ENCODE assay signal across 1 cellular context in the genomic region with DNA sequence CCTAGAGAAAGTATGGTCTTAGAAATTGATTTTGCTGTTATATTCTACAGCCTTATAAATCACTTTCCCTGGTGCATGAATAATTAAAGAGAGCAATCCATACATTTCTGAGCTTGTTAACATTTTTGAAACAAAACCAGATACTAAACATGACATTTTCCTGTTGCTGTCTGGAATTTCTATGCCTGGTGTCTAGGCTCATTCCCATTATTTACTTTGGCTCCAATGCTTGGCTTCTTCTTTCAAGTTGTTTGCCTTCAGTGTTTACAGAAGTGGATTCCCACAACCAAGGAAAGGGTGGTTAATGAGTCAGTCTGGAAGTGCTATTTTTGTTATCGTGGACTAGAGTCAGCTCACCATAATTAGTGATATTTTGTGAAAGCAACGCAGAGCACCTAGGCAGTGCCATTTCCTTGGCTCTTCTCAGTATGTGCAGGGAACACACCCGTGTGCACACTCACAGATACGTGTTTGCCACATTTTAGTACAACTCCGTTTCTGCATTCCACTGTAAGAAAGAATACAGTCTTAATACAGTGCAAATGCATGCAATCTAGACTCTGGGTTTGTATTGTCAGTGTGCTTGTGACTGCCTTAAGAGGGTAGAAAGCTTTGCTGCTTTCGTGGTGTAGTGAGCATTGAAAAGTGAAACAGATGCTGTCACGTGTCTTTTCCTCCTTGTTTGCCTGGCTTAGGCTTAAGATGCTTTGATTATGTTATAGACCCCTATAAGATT.
TF ChIP-seq lines count a peak whose summit lies in the region.

No MANE protein-coding gene starts in this region.

TF ChIP-seq in HepG2, 621 proteins besides CTCF, POLR2A, EP300 and RAD21 (continued from another document and continues in another):
- TF ChIP-seq, protein P1, sequence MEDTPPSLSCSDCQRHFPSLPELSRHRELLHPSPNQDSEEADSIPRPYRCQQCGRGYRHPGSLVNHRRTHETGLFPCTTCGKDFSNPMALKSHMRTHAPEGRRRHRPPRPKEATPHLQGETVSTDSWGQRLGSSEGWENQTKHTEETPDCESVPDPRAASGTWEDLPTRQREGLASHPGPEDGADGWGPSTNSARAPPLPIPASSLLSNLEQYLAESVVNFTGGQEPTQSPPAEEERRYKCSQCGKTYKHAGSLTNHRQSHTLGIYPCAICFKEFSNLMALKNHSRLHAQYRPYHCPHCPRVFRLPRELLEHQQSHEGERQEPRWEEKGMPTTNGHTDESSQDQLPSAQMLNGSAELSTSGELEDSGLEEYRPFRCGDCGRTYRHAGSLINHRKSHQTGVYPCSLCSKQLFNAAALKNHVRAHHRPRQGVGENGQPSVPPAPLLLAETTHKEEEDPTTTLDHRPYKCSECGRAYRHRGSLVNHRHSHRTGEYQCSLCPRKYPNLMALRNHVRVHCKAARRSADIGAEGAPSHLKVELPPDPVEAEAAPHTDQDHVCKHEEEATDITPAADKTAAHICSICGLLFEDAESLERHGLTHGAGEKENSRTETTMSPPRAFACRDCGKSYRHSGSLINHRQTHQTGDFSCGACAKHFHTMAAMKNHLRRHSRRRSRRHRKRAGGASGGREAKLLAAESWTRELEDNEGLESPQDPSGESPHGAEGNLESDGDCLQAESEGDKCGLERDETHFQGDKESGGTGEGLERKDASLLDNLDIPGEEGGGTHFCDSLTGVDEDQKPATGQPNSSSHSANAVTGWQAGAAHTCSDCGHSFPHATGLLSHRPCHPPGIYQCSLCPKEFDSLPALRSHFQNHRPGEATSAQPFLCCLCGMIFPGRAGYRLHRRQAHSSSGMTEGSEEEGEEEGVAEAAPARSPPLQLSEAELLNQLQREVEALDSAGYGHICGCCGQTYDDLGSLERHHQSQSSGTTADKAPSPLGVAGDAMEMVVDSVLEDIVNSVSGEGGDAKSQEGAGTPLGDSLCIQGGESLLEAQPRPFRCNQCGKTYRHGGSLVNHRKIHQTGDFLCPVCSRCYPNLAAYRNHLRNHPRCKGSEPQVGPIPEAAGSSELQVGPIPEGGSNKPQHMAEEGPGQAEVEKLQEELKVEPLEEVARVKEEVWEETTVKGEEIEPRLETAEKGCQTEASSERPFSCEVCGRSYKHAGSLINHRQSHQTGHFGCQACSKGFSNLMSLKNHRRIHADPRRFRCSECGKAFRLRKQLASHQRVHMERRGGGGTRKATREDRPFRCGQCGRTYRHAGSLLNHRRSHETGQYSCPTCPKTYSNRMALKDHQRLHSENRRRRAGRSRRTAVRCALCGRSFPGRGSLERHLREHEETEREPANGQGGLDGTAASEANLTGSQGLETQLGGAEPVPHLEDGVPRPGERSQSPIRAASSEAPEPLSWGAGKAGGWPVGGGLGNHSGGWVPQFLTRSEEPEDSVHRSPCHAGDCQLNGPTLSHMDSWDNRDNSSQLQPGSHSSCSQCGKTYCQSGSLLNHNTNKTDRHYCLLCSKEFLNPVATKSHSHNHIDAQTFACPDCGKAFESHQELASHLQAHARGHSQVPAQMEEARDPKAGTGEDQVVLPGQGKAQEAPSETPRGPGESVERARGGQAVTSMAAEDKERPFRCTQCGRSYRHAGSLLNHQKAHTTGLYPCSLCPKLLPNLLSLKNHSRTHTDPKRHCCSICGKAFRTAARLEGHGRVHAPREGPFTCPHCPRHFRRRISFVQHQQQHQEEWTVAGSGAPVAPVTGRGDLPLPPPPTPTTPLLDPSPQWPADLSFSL (CRISPR knock-in tag; IDR thresholded peaks at IDR 0.05) = no peak
- TF ChIP-seq, protein P2, sequence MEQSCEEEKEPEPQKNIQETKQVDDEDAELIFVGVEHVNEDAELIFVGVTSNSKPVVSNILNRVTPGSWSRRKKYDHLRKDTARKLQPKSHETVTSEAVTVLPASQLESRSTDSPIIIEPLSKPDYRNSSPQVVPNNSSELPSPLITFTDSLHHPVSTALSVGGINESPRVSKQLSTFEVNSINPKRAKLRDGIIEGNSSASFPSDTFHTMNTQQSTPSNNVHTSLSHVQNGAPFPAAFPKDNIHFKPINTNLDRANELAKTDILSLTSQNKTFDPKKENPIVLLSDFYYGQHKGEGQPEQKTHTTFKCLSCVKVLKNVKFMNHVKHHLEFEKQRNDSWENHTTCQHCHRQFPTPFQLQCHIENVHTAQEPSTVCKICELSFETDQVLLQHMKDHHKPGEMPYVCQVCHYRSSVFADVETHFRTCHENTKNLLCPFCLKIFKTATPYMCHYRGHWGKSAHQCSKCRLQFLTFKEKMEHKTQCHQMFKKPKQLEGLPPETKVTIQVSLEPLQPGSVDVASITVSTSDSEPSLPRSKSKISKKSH (CRISPR knock-in tag; IDR thresholded peaks at IDR 0.05; ENCODE audit: borderline replicate concordance) = no peak
- TF ChIP-seq, protein P3, sequence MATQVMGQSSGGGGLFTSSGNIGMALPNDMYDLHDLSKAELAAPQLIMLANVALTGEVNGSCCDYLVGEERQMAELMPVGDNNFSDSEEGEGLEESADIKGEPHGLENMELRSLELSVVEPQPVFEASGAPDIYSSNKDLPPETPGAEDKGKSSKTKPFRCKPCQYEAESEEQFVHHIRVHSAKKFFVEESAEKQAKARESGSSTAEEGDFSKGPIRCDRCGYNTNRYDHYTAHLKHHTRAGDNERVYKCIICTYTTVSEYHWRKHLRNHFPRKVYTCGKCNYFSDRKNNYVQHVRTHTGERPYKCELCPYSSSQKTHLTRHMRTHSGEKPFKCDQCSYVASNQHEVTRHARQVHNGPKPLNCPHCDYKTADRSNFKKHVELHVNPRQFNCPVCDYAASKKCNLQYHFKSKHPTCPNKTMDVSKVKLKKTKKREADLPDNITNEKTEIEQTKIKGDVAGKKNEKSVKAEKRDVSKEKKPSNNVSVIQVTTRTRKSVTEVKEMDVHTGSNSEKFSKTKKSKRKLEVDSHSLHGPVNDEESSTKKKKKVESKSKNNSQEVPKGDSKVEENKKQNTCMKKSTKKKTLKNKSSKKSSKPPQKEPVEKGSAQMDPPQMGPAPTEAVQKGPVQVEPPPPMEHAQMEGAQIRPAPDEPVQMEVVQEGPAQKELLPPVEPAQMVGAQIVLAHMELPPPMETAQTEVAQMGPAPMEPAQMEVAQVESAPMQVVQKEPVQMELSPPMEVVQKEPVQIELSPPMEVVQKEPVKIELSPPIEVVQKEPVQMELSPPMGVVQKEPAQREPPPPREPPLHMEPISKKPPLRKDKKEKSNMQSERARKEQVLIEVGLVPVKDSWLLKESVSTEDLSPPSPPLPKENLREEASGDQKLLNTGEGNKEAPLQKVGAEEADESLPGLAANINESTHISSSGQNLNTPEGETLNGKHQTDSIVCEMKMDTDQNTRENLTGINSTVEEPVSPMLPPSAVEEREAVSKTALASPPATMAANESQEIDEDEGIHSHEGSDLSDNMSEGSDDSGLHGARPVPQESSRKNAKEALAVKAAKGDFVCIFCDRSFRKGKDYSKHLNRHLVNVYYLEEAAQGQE (IDR thresholded peaks at IDR 0.05; ENCODE audit: borderline replicate concordance in 1 of 2, low read depth in 1 of 2, low read length in 2 of 2) = peak in 1 of 2 experiments; percentile 52; a peak in 2 of 4 replicates
- TF ChIP-seq GZF1 (CRISPR knock-in tag; IDR thresholded peaks at IDR 0.05) (no peak), ZNF747 (CRISPR knock-in tag; IDR thresholded peaks at IDR 0.05; ENCODE audit: borderline replicate concordance) (no peak), ZNF274 (CRISPR knock-in tag; IDR thresholded peaks at IDR 0.05) (no peak), MIER2 (CRISPR knock-in tag; IDR thresholded peaks at IDR 0.05) (no peak), ZNF136 (CRISPR knock-in tag; IDR thresholded peaks at IDR 0.05; ENCODE audit: low read depth) (no peak), ZBTB38 (CRISPR knock-in tag; IDR thresholded peaks at IDR 0.05) (no peak), ZKSCAN1 (IDR thresholded peaks at IDR 0.05; ENCODE audit: low read length) (no peak), ATAD3A (CRISPR knock-in tag; IDR thresholded peaks at IDR 0.05) (no peak), NCOA2 (CRISPR knock-in tag; IDR thresholded peaks at IDR 0.05) (0 out of 2 replicates have a peak, but pooled peaks have one; percentile 28), POLR2AphosphoS5 (IDR thresholded peaks at IDR 0.05; ENCODE audit: low read depth, low read length) (no peak), IKZF4 (CRISPR knock-in tag; IDR thresholded peaks at IDR 0.05; ENCODE audit: borderline replicate concordance, low read depth, not compliant biosample characterization) (no peak), ZNF775 (CRISPR knock-in tag; IDR thresholded peaks at IDR 0.05; ENCODE audit: borderline replicate concordance) (no peak), MTA1 (CRISPR knock-in tag; IDR thresholded peaks at IDR 0.05; ENCODE audit: borderline replicate concordance) (no peak), JUN (CRISPR knock-in tag; IDR thresholded peaks at IDR 0.05) (no peak), GABPA (IDR thresholded peaks at IDR 0.05; ENCODE audit: low read depth, low read length) (no peak), GABPA (CRISPR knock-in tag; IDR thresholded peaks at IDR 0.05; ENCODE audit: low read depth) (no peak), ATF1 (CRISPR knock-in tag; IDR thresholded peaks at IDR 0.05) (no peak)
- TF ChIP-seq, protein P4, sequence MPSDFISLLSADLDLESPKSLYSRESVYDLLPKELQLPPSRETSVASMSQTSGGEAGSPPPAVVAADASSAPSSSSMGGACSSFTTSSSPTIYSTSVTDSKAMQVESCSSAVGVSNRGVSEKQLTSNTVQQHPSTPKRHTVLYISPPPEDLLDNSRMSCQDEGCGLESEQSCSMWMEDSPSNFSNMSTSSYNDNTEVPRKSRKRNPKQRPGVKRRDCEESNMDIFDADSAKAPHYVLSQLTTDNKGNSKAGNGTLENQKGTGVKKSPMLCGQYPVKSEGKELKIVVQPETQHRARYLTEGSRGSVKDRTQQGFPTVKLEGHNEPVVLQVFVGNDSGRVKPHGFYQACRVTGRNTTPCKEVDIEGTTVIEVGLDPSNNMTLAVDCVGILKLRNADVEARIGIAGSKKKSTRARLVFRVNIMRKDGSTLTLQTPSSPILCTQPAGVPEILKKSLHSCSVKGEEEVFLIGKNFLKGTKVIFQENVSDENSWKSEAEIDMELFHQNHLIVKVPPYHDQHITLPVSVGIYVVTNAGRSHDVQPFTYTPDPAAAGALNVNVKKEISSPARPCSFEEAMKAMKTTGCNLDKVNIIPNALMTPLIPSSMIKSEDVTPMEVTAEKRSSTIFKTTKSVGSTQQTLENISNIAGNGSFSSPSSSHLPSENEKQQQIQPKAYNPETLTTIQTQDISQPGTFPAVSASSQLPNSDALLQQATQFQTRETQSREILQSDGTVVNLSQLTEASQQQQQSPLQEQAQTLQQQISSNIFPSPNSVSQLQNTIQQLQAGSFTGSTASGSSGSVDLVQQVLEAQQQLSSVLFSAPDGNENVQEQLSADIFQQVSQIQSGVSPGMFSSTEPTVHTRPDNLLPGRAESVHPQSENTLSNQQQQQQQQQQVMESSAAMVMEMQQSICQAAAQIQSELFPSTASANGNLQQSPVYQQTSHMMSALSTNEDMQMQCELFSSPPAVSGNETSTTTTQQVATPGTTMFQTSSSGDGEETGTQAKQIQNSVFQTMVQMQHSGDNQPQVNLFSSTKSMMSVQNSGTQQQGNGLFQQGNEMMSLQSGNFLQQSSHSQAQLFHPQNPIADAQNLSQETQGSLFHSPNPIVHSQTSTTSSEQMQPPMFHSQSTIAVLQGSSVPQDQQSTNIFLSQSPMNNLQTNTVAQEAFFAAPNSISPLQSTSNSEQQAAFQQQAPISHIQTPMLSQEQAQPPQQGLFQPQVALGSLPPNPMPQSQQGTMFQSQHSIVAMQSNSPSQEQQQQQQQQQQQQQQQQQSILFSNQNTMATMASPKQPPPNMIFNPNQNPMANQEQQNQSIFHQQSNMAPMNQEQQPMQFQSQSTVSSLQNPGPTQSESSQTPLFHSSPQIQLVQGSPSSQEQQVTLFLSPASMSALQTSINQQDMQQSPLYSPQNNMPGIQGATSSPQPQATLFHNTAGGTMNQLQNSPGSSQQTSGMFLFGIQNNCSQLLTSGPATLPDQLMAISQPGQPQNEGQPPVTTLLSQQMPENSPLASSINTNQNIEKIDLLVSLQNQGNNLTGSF (CRISPR knock-in tag; IDR thresholded peaks at IDR 0.05) = no peak
- TF ChIP-seq, protein P5, sequence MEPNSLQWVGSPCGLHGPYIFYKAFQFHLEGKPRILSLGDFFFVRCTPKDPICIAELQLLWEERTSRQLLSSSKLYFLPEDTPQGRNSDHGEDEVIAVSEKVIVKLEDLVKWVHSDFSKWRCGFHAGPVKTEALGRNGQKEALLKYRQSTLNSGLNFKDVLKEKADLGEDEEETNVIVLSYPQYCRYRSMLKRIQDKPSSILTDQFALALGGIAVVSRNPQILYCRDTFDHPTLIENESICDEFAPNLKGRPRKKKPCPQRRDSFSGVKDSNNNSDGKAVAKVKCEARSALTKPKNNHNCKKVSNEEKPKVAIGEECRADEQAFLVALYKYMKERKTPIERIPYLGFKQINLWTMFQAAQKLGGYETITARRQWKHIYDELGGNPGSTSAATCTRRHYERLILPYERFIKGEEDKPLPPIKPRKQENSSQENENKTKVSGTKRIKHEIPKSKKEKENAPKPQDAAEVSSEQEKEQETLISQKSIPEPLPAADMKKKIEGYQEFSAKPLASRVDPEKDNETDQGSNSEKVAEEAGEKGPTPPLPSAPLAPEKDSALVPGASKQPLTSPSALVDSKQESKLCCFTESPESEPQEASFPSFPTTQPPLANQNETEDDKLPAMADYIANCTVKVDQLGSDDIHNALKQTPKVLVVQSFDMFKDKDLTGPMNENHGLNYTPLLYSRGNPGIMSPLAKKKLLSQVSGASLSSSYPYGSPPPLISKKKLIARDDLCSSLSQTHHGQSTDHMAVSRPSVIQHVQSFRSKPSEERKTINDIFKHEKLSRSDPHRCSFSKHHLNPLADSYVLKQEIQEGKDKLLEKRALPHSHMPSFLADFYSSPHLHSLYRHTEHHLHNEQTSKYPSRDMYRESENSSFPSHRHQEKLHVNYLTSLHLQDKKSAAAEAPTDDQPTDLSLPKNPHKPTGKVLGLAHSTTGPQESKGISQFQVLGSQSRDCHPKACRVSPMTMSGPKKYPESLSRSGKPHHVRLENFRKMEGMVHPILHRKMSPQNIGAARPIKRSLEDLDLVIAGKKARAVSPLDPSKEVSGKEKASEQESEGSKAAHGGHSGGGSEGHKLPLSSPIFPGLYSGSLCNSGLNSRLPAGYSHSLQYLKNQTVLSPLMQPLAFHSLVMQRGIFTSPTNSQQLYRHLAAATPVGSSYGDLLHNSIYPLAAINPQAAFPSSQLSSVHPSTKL (CRISPR knock-in tag; IDR thresholded peaks at IDR 0.05) = peak; percentile 94
- TF ChIP-seq, protein P6, sequence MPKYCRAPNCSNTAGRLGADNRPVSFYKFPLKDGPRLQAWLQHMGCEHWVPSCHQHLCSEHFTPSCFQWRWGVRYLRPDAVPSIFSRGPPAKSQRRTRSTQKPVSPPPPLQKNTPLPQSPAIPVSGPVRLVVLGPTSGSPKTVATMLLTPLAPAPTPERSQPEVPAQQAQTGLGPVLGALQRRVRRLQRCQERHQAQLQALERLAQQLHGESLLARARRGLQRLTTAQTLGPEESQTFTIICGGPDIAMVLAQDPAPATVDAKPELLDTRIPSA (CRISPR knock-in tag; IDR thresholded peaks at IDR 0.05; ENCODE audit: borderline replicate concordance) = no peak
- TF ChIP-seq, protein P7, sequence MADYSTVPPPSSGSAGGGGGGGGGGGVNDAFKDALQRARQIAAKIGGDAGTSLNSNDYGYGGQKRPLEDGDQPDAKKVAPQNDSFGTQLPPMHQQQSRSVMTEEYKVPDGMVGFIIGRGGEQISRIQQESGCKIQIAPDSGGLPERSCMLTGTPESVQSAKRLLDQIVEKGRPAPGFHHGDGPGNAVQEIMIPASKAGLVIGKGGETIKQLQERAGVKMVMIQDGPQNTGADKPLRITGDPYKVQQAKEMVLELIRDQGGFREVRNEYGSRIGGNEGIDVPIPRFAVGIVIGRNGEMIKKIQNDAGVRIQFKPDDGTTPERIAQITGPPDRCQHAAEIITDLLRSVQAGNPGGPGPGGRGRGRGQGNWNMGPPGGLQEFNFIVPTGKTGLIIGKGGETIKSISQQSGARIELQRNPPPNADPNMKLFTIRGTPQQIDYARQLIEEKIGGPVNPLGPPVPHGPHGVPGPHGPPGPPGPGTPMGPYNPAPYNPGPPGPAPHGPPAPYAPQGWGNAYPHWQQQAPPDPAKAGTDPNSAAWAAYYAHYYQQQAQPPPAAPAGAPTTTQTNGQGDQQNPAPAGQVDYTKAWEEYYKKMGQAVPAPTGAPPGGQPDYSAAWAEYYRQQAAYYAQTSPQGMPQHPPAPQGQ (CRISPR knock-in tag; IDR thresholded peaks at IDR 0.05; ENCODE audit: borderline replicate concordance) = no peak
- TF ChIP-seq, protein P8, sequence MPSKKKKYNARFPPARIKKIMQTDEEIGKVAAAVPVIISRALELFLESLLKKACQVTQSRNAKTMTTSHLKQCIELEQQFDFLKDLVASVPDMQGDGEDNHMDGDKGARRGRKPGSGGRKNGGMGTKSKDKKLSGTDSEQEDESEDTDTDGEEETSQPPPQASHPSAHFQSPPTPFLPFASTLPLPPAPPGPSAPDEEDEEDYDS (CRISPR knock-in tag; IDR thresholded peaks at IDR 0.05) = no peak
